15 cellular contexts compared by ENCODE assay signal in the genomic region with DNA sequence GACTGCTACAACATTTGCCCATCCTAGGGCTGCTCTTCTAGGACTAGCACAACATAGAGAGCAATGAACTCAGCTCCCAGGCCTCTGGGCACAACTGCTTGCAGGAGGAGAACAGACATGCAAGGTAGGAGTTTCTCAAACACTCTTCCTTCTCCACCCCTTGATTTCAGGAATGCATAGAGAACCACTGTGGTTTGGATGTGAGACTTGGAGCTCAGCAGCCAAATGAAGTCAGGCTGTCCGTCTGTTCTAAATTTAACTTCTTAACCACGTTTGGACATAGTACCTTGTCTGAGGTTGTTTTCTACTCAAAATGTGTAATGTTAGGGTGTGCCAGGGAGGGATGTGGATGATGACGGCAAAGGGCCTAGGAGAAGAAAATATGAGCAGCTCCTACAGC.
A peak's percentile ranks its signal among the peaks of the same experiment; 100 is the strongest.
DNase-seq lines count a peak whose midpoint lies in the region; ATAC-seq and TF ChIP-seq lines count a peak whose summit lies in the region.
"Had no signal": no experiment of that assay in that cellular context is flagged by ENCODE, and none has a peak within 500 bp of the region (broad histone marks: within the 10 kb centered on the region; RNA-seq: fewer than 3 reads in every experiment).

No MANE protein-coding gene starts in this region.

- no peak overlapping the region for H3K4me2 ChIP-seq in mesenchymal stem cell (ENCODE audit: low read length, poor library complexity, severe bottlenecking)

- H3K18ac ChIP-seq in mesenchymal stem cell (ENCODE audit: low read depth in 1 of 2, low read length in 2 of 2) = peak overlapping the region in 1 of 2 experiments; percentile 63

- no peak for TF ChIP-seq EP300 in tibial nerve (IDR thresholded peaks at IDR 0.05)

- H3K14ac ChIP-seq in mesenchymal stem cell (ENCODE audit: low read length in 2 of 2) = peak overlapping the region in 1 of 2 experiments; percentile 77

- 97% methylated on average over 2 of the region's 3 CpGs for WGBS in mesenchymal stem cell
- 72 to 77% methylated on average over 3 of the region's 3 CpGs for WGBS in tibial nerve, 2 donors

- H3K27me3 ChIP-seq in MG63 = no peaks in the 10 kb centered on the region
- no peaks in the 10 kb centered on the region for H3K27me3 ChIP-seq in mesenchymal stem cell (ENCODE audit: control insufficient read depth in 1 of 2, insufficient read depth in 1 of 2, low read length in 2 of 2)
- H3K27me3 ChIP-seq in left lung = no peaks in the 10 kb centered on the region
- no peaks in the 10 kb centered on the region for H3K27me3 ChIP-seq in tibial nerve
- H3K27me3 ChIP-seq: breast epithelium had no signal

- peak overlapping the region; percentile 0 for H2AFZ ChIP-seq in mesenchymal stem cell (ENCODE audit: low read depth, low read length)

- H2BK15ac ChIP-seq in mesenchymal stem cell (ENCODE audit: low read depth, poor library complexity, severe bottlenecking) = no peak overlapping the region

- H3K4me3 ChIP-seq in AG09309 (ENCODE audit: control insufficient read depth, low read depth, low read length) (no peak overlapping the region), MG63 (no peak overlapping the region), cardiac fibroblast (replicated peaks in 1 of 2; ENCODE audit: low read depth in 2 of 2, low read length in 2 of 2) (no peak overlapping the region), mesenchymal stem cell (ENCODE audit: insufficient read depth in 1 of 2, low read depth in 1 of 2, low read length in 2 of 2) (no peak overlapping the region), left lung (no peak overlapping the region), tibial nerve (no peak overlapping the region)
- H3K4me3 ChIP-seq: breast epithelium, left ventricle myocardium inferior had no signal

- H4K8ac ChIP-seq in mesenchymal stem cell (ENCODE audit: low read length) = no peak overlapping the region

- H3K79me1 ChIP-seq in mesenchymal stem cell (replicated peaks; ENCODE audit: low read length, poor library complexity, severe bottlenecking) = no peaks in the 10 kb centered on the region

- intact Hi-C loops in left lung (cut with DNase I) = no loop called here

- H3K4me1 ChIP-seq in mesenchymal stem cell (ENCODE audit: control insufficient read depth, insufficient read depth, low read depth, low read length) = no peaks in the 10 kb centered on the region
- H3K4me1 ChIP-seq in left lung = no peaks in the 10 kb centered on the region
- peaks cover 0 to 2% (median 0%) of the 10 kb centered on the region in 4 donors for H3K4me1 ChIP-seq in tibial nerve
- H3K4me1 ChIP-seq: breast epithelium, left ventricle myocardium inferior had no signal

- peak overlapping the region in 1 of 2 experiments; percentile 28 for H3K4ac ChIP-seq in mesenchymal stem cell (ENCODE audit: low read depth in 1 of 2, low read length in 2 of 2)

- H3K23ac ChIP-seq in mesenchymal stem cell (ENCODE audit: low read length in 2 of 2) = peak overlapping the region in 1 of 2 experiments; percentile 84

- peak overlapping the region in 1 of 2 experiments; percentile 81 for H2BK12ac ChIP-seq in mesenchymal stem cell (ENCODE audit: low read length in 2 of 2)

- no peak for TF ChIP-seq CTCF in AG09309 (IDR thresholded peaks at IDR 0.05; ENCODE audit: control insufficient read depth, insufficient read depth, low read depth, low read length, missing control alignments)
- no peak for TF ChIP-seq CTCF in cardiac fibroblast (IDR thresholded peaks at IDR 0.05; ENCODE audit: low read depth, low read length)
- no peak for TF ChIP-seq CTCF in left lung (IDR thresholded peaks at IDR 0.05)
- TF ChIP-seq CTCF in tibial nerve (IDR thresholded peaks at IDR 0.05) = no peak

- no peak for TF ChIP-seq POLR2A in tibial nerve (IDR thresholded peaks at IDR 0.05)

- no peak overlapping the region for H2BK5ac ChIP-seq in mesenchymal stem cell (ENCODE audit: low read depth, low read length, poor library complexity, severe bottlenecking)

- H4K91ac ChIP-seq in mesenchymal stem cell (ENCODE audit: low read length) = no peak overlapping the region

- H3K27ac ChIP-seq in mesenchymal stem cell (ENCODE audit: low read length, poor library complexity, severe bottlenecking) = no peak overlapping the region
- no peak overlapping the region for H3K27ac ChIP-seq in left lung
- no peak overlapping the region for H3K27ac ChIP-seq in tibial nerve
- H3K27ac ChIP-seq: breast epithelium, left ventricle myocardium inferior had no signal

- DNase-seq in AG09309 (ENCODE audit: low read depth) (peak; percentile 66), MG63 (peak; percentile 6), cardiac fibroblast (ENCODE audit: low read depth in 2 of 2) (peak; percentile 38 to 68), mesenchymal stem cell (no peak), left lung (no peak), tibial nerve (ENCODE audit: low spot score in 2 of 2) (no peak), NCI-H146 treated with DMSO at 0.1 percent for 48 hours (lab: John Stamatoyannopoulos, UW; ENCODE audit: unreplicated experiment) (no peak)
- DNase-seq: activated CD4-positive, alpha-beta T cell treated with anti-CD3 and anti-CD28 coated beads, Interleukin-2, amount 10 ng/mL, durations not matched to agents 24 days and 14 days; glutamatergic neuron; left ventricle myocardium inferior; NCI-H1694; nephron progenitor cell; SHP77 had no signal

- H2BK120ac ChIP-seq in mesenchymal stem cell (ENCODE audit: low read depth, low read length) = no peak overlapping the region

- ATAC-seq in HG03354 (IDR thresholded peaks at IDR 0.05; ENCODE audit: poor library complexity, severe bottlenecking, unreplicated experiment) (no peak), left lung (no peak)

- H2AK5ac ChIP-seq in mesenchymal stem cell (ENCODE audit: low read length, severe bottlenecking) = no peak overlapping the region

- no peak overlapping the region for H3K9ac ChIP-seq in mesenchymal stem cell (ENCODE audit: low read length)

- no peaks in the 10 kb centered on the region for H3K9me3 ChIP-seq in MG63
- H3K9me3 ChIP-seq in mesenchymal stem cell (ENCODE audit: control insufficient read depth, low read length) = no peaks in the 10 kb centered on the region
- no peaks in the 10 kb centered on the region for H3K9me3 ChIP-seq in left lung
- H3K9me3 ChIP-seq in tibial nerve = no peaks in the 10 kb centered on the region
- H3K9me3 ChIP-seq: breast epithelium, left ventricle myocardium inferior had no signal

- no peaks in the 10 kb centered on the region for H3K36me3 ChIP-seq in MG63
- H3K36me3 ChIP-seq in mesenchymal stem cell (ENCODE audit: control insufficient read depth in 1 of 2, insufficient read depth in 2 of 2, low read depth in 1 of 2, low read length in 2 of 2) = no peaks in the 10 kb centered on the region
- no peaks in the 10 kb centered on the region for H3K36me3 ChIP-seq in left lung
- H3K36me3 ChIP-seq in tibial nerve = no peaks in the 10 kb centered on the region
- H3K36me3 ChIP-seq: breast epithelium, left ventricle myocardium inferior had no signal

Comparison
In these comparisons a context has a peak if more than half of its experiments do, and no peak if none do; other contexts are left out.
1. DNase-seq: peak in AG09309 (single experiment), MG63 (single experiment) and cardiac fibroblast (2 of 2); none in mesenchymal stem cell (single experiment), left lung (0 of 2), tibial nerve (0 of 2) and NCI-H146 treated with DMSO at 0.1 percent for 48 hours (single experiment).